In the genomic region with DNA sequence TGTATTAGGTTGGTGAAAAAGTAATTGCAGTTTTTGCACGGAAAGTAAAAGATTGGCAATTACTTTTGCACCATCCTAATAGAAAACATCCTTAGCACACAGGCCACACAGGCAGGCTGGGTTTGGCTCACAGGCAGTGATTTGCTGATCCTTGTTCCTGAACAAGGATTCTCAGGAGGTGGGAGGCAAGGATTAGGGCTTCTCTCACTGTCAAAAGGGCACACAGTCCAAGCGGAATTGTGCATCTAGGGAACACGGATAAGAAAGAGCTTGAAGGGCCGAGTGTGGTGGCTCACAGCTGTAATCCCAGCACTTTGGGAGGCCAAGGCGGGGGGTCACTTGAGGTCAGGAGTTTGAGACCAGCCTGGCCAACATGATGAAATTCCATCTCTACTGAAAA, we compare ENCODE assay signal across 22 cellular contexts.
"Had no signal": no experiment of that assay in that cellular context is flagged by ENCODE, and none has a peak within 500 bp of the region (broad histone marks: within the 10 kb centered on the region; RNA-seq: fewer than 3 reads in every experiment).

No MANE protein-coding gene starts in this region.

- H3K27me3 ChIP-seq: MG63, SJSA1 had no signal

- H3K27ac ChIP-seq: SJSA1, SK-N-MC had no signal

- H3K4me1 ChIP-seq: SJSA1 had no signal

- H3K36me3 ChIP-seq: MG63, SJSA1 had no signal

- H3K4me3 ChIP-seq: MG63, SJSA1, SK-N-MC had no signal

- DNase-seq: IMR-90, Karpas-422, KG1, MG63, NCI-H1092, NCI-H1105 treated with DMSO at 0.1 percent for 48 hours, NCI-H1417 treated with DMSO at 0.1 percent for 48 hours, NCI-H146, NCI-H1694 treated with DMSO at 0.1 percent for 48 hours, NCI-H1930, NCI-H2081, NCI-H2107, NCI-H226, NCI-H446, NCI-H510A, NCI-H524 treated with DMSO at 0.1 percent for 48 hours, NCI-H69, NCI-H774, PC-3, SHP77 treated with DMSO at 0.1 percent for 48 hours had no signal

- H3K9me3 ChIP-seq: MG63, SJSA1 had no signal
